9 cellular contexts compared by ENCODE assay signal in the genomic region with DNA sequence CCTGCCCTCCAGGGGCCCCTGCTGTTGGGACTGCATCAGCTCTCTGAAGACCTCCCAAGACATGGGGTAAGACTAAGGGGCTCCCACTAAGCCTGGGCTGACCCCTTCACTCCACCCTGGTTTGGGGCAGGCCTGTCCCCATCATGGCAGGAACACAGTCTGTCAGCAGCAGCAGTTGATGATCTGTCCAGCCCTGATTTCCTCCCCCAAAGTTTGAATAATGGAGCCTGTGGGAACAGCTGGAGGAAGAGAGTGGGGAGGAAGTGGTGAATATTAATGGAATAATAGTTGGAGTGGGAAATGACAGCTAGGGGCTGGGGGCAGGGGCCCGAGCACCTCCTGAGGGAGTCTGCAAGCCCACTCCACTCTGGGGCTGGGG. TPM values are rescaled to one million over a fixed set of nuclear protein-coding genes. Genes with fewer than 3 reads are reported as not detected.
DNase-seq lines count a peak whose midpoint lies in the region; ATAC-seq and TF ChIP-seq lines count a peak whose summit lies in the region.
"Had no signal": no experiment of that assay in that cellular context is flagged by ENCODE, and none has a peak within 500 bp of the region (broad histone marks: within the 10 kb centered on the region; RNA-seq: fewer than 3 reads in every experiment).

No MANE protein-coding gene starts in this region.

- CTCF ChIA-PET in RWPE1 (lab: Yijun Ruan, JAX): interaction anchor here (0.6 kb wide), 1 partner anchor 64 kb away, joined by 3 read pairs; a partner anchor contains a TSS

- POLR2A ChIA-PET in RWPE1 (lab: Yijun Ruan, JAX; ENCODE audit: low non-redundant PET): no interaction called here

- no peaks in the 10 kb centered on the region for H3K9me3 Mint-ChIP-seq in CD4-positive, CD25-positive, alpha-beta regulatory T cell

- no peaks in the 10 kb centered on the region for H3K79me2 ChIP-seq in osteoblast (ENCODE audit: insufficient read depth, low read length)

- no peak for ATAC-seq in CD4-positive, CD25-positive, alpha-beta regulatory T cell (ENCODE audit: low read depth in 2 of 2)
- ATAC-seq in HG02763 (IDR thresholded peaks at IDR 0.05; ENCODE audit: unreplicated experiment): no peak

- peak overlapping the region; percentile 43 to 59 (median 48) for H3K4me3 Mint-ChIP-seq in CD4-positive, CD25-positive, alpha-beta regulatory T cell

- H3K4me2 ChIP-seq in osteoblast (ENCODE audit: insufficient read depth, low read length): no peak overlapping the region

- H4K20me1 ChIP-seq in osteoblast (ENCODE audit: insufficient read depth, low read length): peaks cover 7% of the 10 kb centered on the region

- H2AFZ ChIP-seq in osteoblast (ENCODE audit: low read length): no peak overlapping the region

- 64 to 69% methylated on average over 1 of the region's 1 CpG for WGBS in esophagus, 2 donors

- peaks cover 0 to 27% (median 5%) of the 10 kb centered on the region in 4 donors for H3K4me1 Mint-ChIP-seq in CD4-positive, CD25-positive, alpha-beta regulatory T cell

- H3K36me3 ChIP-seq in CD4-positive, CD25-positive, alpha-beta regulatory T cell (ENCODE audit: control insufficient read depth, insufficient read depth, low read length): peaks cover 27% of the 10 kb centered on the region
- peaks cover 8 to 49% of the 10 kb centered on the region in 2 donors for H3K36me3 ChIP-seq in esophagus (ENCODE audit: control insufficient read depth in 2 of 2, insufficient read depth in 2 of 2, low read length in 1 of 2)
- H3K36me3 ChIP-seq in osteoblast (ENCODE audit: insufficient read depth, low read length): peaks cover 11% of the 10 kb centered on the region

- no peak overlapping the region for H3K4me3 ChIP-seq in CD4-positive, CD25-positive, alpha-beta regulatory T cell (ENCODE audit: low read depth, low read length)
- H3K4me3 ChIP-seq in esophagus (ENCODE audit: low read depth in 1 of 2, low read length in 2 of 2) (peak overlapping the region; percentile 59 to 76), osteoblast (ENCODE audit: insufficient read depth, low read length) (no peak overlapping the region)

- H3K27me3 Mint-ChIP-seq in CD4-positive, CD25-positive, alpha-beta regulatory T cell: no peaks in the 10 kb centered on the region

- peak overlapping the region; percentile 56 for H3K27ac ChIP-seq in CD4-positive, CD25-positive, alpha-beta regulatory T cell (ENCODE audit: insufficient read depth, low read length, poor library complexity, severe bottlenecking)
- H3K27ac ChIP-seq in RWPE1: peak overlapping the region; percentile 96
- H3K27ac ChIP-seq in esophagus (ENCODE audit: low read depth in 2 of 2, low read length in 1 of 2): peak overlapping the region; percentile 86 to 97
- no peak overlapping the region for H3K27ac ChIP-seq in osteoblast (ENCODE audit: low read depth, low read length)

- no peak for TF ChIP-seq CTCF in RWPE1 (conservative IDR thresholded peaks at IDR 0.05; ENCODE audit: low read depth)
- TF ChIP-seq CTCF in osteoblast (IDR thresholded peaks at IDR 0.05; ENCODE audit: extremely low read depth, low read depth, low read length): no peak

- no peaks in the 10 kb centered on the region for H3K27me3 ChIP-seq in CD4-positive, CD25-positive, alpha-beta regulatory T cell (ENCODE audit: control insufficient read depth, insufficient read depth, low read length)
- H3K27me3 ChIP-seq in esophagus (ENCODE audit: control insufficient read depth in 1 of 2, insufficient read depth in 2 of 2, low read length in 2 of 2): no peaks in the 10 kb centered on the region
- H3K27me3 ChIP-seq in osteoblast (ENCODE audit: insufficient read depth, low read length): no peaks in the 10 kb centered on the region

- no peak for DNase-seq in CD4-positive, CD25-positive, alpha-beta regulatory T cell
- DNase-seq in RWPE1 (ENCODE audit: low spot score) (no peak), osteoblast (ENCODE audit: insufficient read length, low spot score, missing footprints) (peak; percentile 76), DMS114 treated with DMSO at 0.1 percent for 48 hours (lab: John Stamatoyannopoulos, UW; ENCODE audit: unreplicated experiment) (no peak), NCI-H1092 (lab: John Stamatoyannopoulos, UW) (no peak)
- DNase-seq in activated effector memory CD4-positive, alpha-beta T cell treated with Interleukin-2 at 50 U/mL for 16 hours: no peak
- DNase-seq: KG1 had no signal

- peaks cover 16% of the 10 kb centered on the region for H3K36me3 Mint-ChIP-seq in CD4-positive, CD25-positive, alpha-beta regulatory T cell

- peaks cover 13% of the 10 kb centered on the region for H3K4me1 ChIP-seq in CD4-positive, CD25-positive, alpha-beta regulatory T cell (ENCODE audit: control insufficient read depth, insufficient read depth, low read length, poor library complexity, severe bottlenecking)
- H3K4me1 ChIP-seq in esophagus (ENCODE audit: control insufficient read depth in 2 of 2, insufficient read depth in 2 of 2, low read length in 1 of 2): peaks cover 2 to 22% of the 10 kb centered on the region in 2 donors
- peaks cover 4% of the 10 kb centered on the region for H3K4me1 ChIP-seq in osteoblast (ENCODE audit: insufficient read depth, low read length)

- peak overlapping the region in 2 of 3 donors; percentile 36 to 93 for H3K27ac Mint-ChIP-seq in CD4-positive, CD25-positive, alpha-beta regulatory T cell

- no peaks in the 10 kb centered on the region for H3K9me3 ChIP-seq in CD4-positive, CD25-positive, alpha-beta regulatory T cell (ENCODE audit: control insufficient read depth in 2 of 2, low read length in 2 of 2)
- H3K9me3 ChIP-seq in esophagus (ENCODE audit: control insufficient read depth in 2 of 2, insufficient read depth in 1 of 2, low read depth in 1 of 2, low read length in 1 of 2) (no peaks in the 10 kb centered on the region), osteoblast (ENCODE audit: low read depth, low read length) (no peaks in the 10 kb centered on the region)

RNA-seq across cellular contexts. Expression of a gene that starts 1.3 kb away (rescaled TPM):
- 0.67 TPM for total RNA-seq in CD4-positive, CD25-positive, alpha-beta regulatory T cell
- 1 to 10 TPM in 1 of 4 donors, under 1 TPM in 3; 0.45 to 1.0 (median 0.59) TPM for polyA plus RNA-seq in CD4-positive, CD25-positive, alpha-beta regulatory T cell
- 10 to 100 TPM; 42.9 to 68.8 TPM for polyA plus RNA-seq in esophagus
- 0.59 and 0.72 TPM in 2 replicates for total RNA-seq in osteoblast

RNA-seq across cellular contexts. Expression of a gene that starts 11.2 kb away (rescaled TPM):
- total RNA-seq in CD4-positive, CD25-positive, alpha-beta regulatory T cell: 26.8 TPM
- polyA plus RNA-seq in CD4-positive, CD25-positive, alpha-beta regulatory T cell: 10 to 100 TPM; 46.2 to 58.6 (median 48.6) TPM
- 10 to 100 TPM; 22.6 to 38.9 TPM for polyA plus RNA-seq in esophagus
- 27.4 and 30.0 TPM in 2 replicates for total RNA-seq in osteoblast

RNA-seq across cellular contexts. Expression of a gene that starts 14.5 kb away (rescaled TPM):
- not detected for total RNA-seq in CD4-positive, CD25-positive, alpha-beta regulatory T cell
- polyA plus RNA-seq in CD4-positive, CD25-positive, alpha-beta regulatory T cell: not detected
- not detected for polyA plus RNA-seq in esophagus
- total RNA-seq in osteoblast: not detected in 2 replicates

RNA-seq across cellular contexts. Expression of a gene that starts 30.9 kb away (rescaled TPM):
- total RNA-seq in CD4-positive, CD25-positive, alpha-beta regulatory T cell: 14.3 TPM
- 10 to 100 TPM; 55.8 to 66.0 (median 61.9) TPM for polyA plus RNA-seq in CD4-positive, CD25-positive, alpha-beta regulatory T cell
- polyA plus RNA-seq in esophagus: 10 to 100 TPM; 37.0 to 61.8 TPM
- total RNA-seq in osteoblast: 33.9 and 37.3 TPM in 2 replicates

RNA-seq across cellular contexts. Expression of a gene that starts 31.3 kb away (rescaled TPM):
- 13.9 TPM for total RNA-seq in CD4-positive, CD25-positive, alpha-beta regulatory T cell
- 10 to 100 TPM; 46.1 to 65.3 (median 58.6) TPM for polyA plus RNA-seq in CD4-positive, CD25-positive, alpha-beta regulatory T cell
- 10 to 100 TPM; 26.3 to 31.9 TPM for polyA plus RNA-seq in esophagus
- total RNA-seq in osteoblast: 13.3 and 14.5 TPM in 2 replicates

Comparison
In these comparisons a context has a peak if more than half of its experiments do, and no peak if none do; other contexts are left out.
1. H3K4me3 ChIP-seq: peak in esophagus (2 of 2); none in CD4-positive, CD25-positive, alpha-beta regulatory T cell (single experiment) and osteoblast (single experiment).